1 cellular context compared by ENCODE assay signal in the genomic region with DNA sequence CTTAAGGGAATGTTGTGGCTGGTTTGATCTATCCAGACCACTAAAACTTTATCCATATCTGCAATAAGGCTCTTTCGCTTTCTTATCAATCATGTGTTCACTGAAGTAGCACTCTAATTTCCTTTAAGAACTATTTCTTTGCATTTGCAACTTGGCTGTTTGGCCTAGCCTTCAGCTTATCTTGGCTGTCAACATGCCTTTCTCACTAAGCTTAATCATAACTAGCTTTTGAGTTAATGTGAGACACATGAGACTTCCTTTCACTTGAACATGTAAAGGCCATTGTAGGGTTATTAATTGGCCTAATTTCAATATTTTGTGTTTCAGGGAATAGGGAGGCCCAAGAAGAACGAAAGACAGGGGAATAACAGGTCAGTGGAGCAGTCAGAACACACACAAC.
A peak's percentile ranks its signal among the peaks of the same experiment; 100 is the strongest.
TF ChIP-seq lines count a peak whose summit lies in the region.

No MANE protein-coding gene starts in this region.

TF ChIP-seq in K562, 482 proteins besides CTCF, POLR2A, EP300 and RAD21 (continued from another document):
- TF ChIP-seq, protein P1, sequence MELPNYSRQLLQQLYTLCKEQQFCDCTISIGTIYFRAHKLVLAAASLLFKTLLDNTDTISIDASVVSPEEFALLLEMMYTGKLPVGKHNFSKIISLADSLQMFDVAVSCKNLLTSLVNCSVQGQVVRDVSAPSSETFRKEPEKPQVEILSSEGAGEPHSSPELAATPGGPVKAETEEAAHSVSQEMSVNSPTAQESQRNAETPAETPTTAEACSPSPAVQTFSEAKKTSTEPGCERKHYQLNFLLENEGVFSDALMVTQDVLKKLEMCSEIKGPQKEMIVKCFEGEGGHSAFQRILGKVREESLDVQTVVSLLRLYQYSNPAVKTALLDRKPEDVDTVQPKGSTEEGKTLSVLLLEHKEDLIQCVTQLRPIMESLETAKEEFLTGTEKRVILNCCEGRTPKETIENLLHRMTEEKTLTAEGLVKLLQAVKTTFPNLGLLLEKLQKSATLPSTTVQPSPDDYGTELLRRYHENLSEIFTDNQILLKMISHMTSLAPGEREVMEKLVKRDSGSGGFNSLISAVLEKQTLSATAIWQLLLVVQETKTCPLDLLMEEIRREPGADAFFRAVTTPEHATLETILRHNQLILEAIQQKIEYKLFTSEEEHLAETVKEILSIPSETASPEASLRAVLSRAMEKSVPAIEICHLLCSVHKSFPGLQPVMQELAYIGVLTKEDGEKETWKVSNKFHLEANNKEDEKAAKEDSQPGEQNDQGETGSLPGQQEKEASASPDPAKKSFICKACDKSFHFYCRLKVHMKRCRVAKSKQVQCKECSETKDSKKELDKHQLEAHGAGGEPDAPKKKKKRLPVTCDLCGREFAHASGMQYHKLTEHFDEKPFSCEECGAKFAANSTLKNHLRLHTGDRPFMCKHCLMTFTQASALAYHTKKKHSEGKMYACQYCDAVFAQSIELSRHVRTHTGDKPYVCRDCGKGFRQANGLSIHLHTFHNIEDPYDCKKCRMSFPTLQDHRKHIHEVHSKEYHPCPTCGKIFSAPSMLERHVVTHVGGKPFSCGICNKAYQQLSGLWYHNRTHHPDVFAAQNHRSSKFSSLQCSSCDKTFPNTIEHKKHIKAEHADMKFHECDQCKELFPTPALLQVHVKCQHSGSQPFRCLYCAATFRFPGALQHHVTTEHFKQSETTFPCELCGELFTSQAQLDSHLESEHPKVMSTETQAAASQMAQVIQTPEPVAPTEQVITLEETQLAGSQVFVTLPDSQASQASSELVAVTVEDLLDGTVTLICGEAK (IDR thresholded peaks at IDR 0.05): 0 out of 2 replicates have a peak, but pooled peaks have one; percentile 18
- TF ChIP-seq, protein P1 (CRISPR knock-in tag; IDR thresholded peaks at IDR 0.05): no peak
- TF ChIP-seq FOXA3 (CRISPR knock-in tag; conservative IDR thresholded peaks at IDR 0.05 in 1 of 2, IDR thresholded peaks at IDR 0.05 in 1 of 2) (peak in 1 of 2 experiments; percentile 40; a peak in 2 of 4 replicates), ZNF586 (CRISPR knock-in tag; conservative IDR thresholded peaks at IDR 0.05) (no peak), MEIS2 (IDR thresholded peaks at IDR 0.05; ENCODE audit: partially characterized antibody) (peak; percentile 13), SMAD4 (CRISPR knock-in tag; conservative IDR thresholded peaks at IDR 0.05) (0 out of 2 replicates have a peak, but pooled peaks have one; percentile 47), ZBTB17 (CRISPR knock-in tag; IDR thresholded peaks at IDR 0.05) (0 out of 2 replicates have a peak, but pooled peaks have one; percentile 31), NEUROD1 (IDR thresholded peaks at IDR 0.05; ENCODE audit: borderline replicate concordance, low read depth, low read length, partially characterized antibody) (no peak), ARID1B (IDR thresholded peaks at IDR 0.05) (0 out of 2 replicates have a peak, but pooled peaks have one; percentile 18), NFXL1 (CRISPR knock-in tag; IDR thresholded peaks at IDR 0.05) (0 out of 2 replicates have a peak, but pooled peaks have one; percentile 20), FOXA1 (IDR thresholded peaks at IDR 0.05; ENCODE audit: borderline replicate concordance) (no peak), ZNF57 (CRISPR knock-in tag; IDR thresholded peaks at IDR 0.05) (0 out of 2 replicates have a peak, but pooled peaks have one; percentile 40), NCOR1 (IDR thresholded peaks at IDR 0.05) (peak; percentile 15; the same call in 1 of the 2 replicates), PYGO2 (tag; IDR thresholded peaks at IDR 0.05) (no peak), CBFA2T3 (IDR thresholded peaks at IDR 0.05) (peak; percentile 30; the same call in 1 of the 2 replicates)
- TF ChIP-seq, protein P2, sequence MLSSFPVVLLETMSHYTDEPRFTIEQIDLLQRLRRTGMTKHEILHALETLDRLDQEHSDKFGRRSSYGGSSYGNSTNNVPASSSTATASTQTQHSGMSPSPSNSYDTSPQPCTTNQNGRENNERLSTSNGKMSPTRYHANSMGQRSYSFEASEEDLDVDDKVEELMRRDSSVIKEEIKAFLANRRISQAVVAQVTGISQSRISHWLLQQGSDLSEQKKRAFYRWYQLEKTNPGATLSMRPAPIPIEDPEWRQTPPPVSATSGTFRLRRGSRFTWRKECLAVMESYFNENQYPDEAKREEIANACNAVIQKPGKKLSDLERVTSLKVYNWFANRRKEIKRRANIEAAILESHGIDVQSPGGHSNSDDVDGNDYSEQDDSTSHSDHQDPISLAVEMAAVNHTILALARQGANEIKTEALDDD (IDR thresholded peaks at IDR 0.05): peak; percentile 63; the same call in 1 of the 2 replicates
- TF ChIP-seq, protein P3, sequence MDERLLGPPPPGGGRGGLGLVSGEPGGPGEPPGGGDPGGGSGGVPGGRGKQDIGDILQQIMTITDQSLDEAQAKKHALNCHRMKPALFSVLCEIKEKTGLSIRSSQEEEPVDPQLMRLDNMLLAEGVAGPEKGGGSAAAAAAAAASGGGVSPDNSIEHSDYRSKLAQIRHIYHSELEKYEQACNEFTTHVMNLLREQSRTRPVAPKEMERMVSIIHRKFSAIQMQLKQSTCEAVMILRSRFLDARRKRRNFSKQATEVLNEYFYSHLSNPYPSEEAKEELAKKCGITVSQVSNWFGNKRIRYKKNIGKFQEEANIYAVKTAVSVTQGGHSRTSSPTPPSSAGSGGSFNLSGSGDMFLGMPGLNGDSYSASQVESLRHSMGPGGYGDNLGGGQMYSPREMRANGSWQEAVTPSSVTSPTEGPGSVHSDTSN (CRISPR knock-in tag; IDR thresholded peaks at IDR 0.05; ENCODE audit: low read depth): no peak
- TF ChIP-seq, protein P3 (tag; conservative IDR thresholded peaks at IDR 0.05; ENCODE audit: low read depth): peak; percentile 50; the same call in 1 of the 2 replicates
- TF ChIP-seq, protein P4, sequence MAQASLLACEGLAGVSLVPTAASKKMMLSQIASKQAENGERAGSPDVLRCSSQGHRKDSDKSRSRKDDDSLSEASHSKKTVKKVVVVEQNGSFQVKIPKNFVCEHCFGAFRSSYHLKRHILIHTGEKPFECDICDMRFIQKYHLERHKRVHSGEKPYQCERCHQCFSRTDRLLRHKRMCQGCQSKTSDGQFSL (CRISPR knock-in tag; IDR thresholded peaks at IDR 0.05): no peak
- TF ChIP-seq, protein P4 (tag; IDR thresholded peaks at IDR 0.05): no peak
TF ChIP-seq in K562: peak in this region for 15.
